Comparison of ENCODE assay signal across 10 cellular contexts in genomic region chr4:11429646-11430045, GRCh38. TPM values are rescaled to one million over a fixed set of nuclear protein-coding genes. Genes with fewer than 3 reads are reported as not detected.
DNase-seq lines count a peak whose midpoint lies in the region; ATAC-seq and TF ChIP-seq lines count a peak whose summit lies in the region.
"Had no signal": no experiment of that assay in that cellular context is flagged by ENCODE, and none has a peak within 500 bp of the region (broad histone marks: within the 10 kb centered on the region; RNA-seq: fewer than 3 reads in every experiment).

No MANE protein-coding gene starts in this region.

- H3K27me3 ChIP-seq in esophagus muscularis mucosa (peaks cover 0 to 28% (median 2%) of the 10 kb centered on the region in 4 donors), parathyroid adenoma (ENCODE audit: control insufficient read depth, insufficient read depth, low read length) (no peaks in the 10 kb centered on the region)

- TF ChIP-seq POLR2A in esophagus muscularis mucosa (IDR thresholded peaks at IDR 0.05; ENCODE audit: low read depth), result no peak

- H3K4me2 ChIP-seq in parathyroid adenoma (ENCODE audit: low read length), result peak overlapping the region; percentile 64

- H2AFZ ChIP-seq in parathyroid adenoma, result no peak overlapping the region

- peak overlapping the region; percentile 75 for H3K9ac ChIP-seq in ES-I3 (ENCODE audit: low read depth, low read length)
- no peak overlapping the region for H3K9ac ChIP-seq in parathyroid adenoma

- POLR2A ChIA-PET in T-cell (lab: Charles Lee), result no interaction called here

- H3K9me3 ChIP-seq in ES-I3 (ENCODE audit: control insufficient read depth, insufficient read depth, low read length), result no peaks in the 10 kb centered on the region
- no peaks in the 10 kb centered on the region for H3K9me3 ChIP-seq in esophagus muscularis mucosa
- H3K9me3 ChIP-seq in parathyroid adenoma (ENCODE audit: control insufficient read depth, low read length), result no peaks in the 10 kb centered on the region

- ATAC-seq in T-cell (replicated peaks in 1 of 4), result no peak
- no peak for ATAC-seq in GM21390 (IDR thresholded peaks at IDR 0.05; ENCODE audit: unreplicated experiment)
- no peak for ATAC-seq in HG02938 (IDR thresholded peaks at IDR 0.05; ENCODE audit: unreplicated experiment)
- ATAC-seq: SK-N-SH treated with all-trans-retinoic acid at 6 μM for 48 hours had no signal

- 44% methylated on average over 10 of the region's 10 CpGs for WGBS in esophagus muscularis mucosa

- no peaks in the 10 kb centered on the region for H3K9me3 Mint-ChIP-seq in T-cell

- H3K27ac ChIP-seq in esophagus muscularis mucosa (replicated peaks in 1 of 4), result peak overlapping the region in 1 of 4 donors; percentile 64
- no peak overlapping the region for H3K27ac ChIP-seq in parathyroid adenoma

- H3K4me1 Mint-ChIP-seq in T-cell, result peaks cover 17 to 25% (median 19%) of the 10 kb centered on the region in 3 donors

- intact Hi-C loops in esophagus muscularis mucosa (cut with DNase I), result loop anchor here (10.0 kb wide), 1 partner anchor 845 kb away; no protein-coding TSS in a partner anchor

- no peaks in the 10 kb centered on the region for H3K79me2 ChIP-seq in parathyroid adenoma

- no peaks in the 10 kb centered on the region for H3K36me3 Mint-ChIP-seq in T-cell

- in situ Hi-C loops in KBM-7 (cut with MboI; ENCODE audit: low pct_unique_long_range_greater_than_20kb, low sequenced_read_pairs), result no loop called here

- TF ChIP-seq CTCF in esophagus muscularis mucosa (IDR thresholded peaks at IDR 0.05) (no peak), parathyroid adenoma (IDR thresholded peaks at IDR 0.05) (no peak)

- H3K27me3 Mint-ChIP-seq in T-cell, result peaks cover 24 to 31% of the 10 kb centered on the region in 2 donors

- peak overlapping the region; percentile 61 to 77 (median 67) for H3K4me3 Mint-ChIP-seq in T-cell
- H3K4me3 Mint-ChIP-seq: HFFc6 had no signal

- H3K36me3 ChIP-seq in ES-I3 (ENCODE audit: insufficient read depth, low read length) (no peaks in the 10 kb centered on the region), esophagus muscularis mucosa (no peaks in the 10 kb centered on the region), parathyroid adenoma (ENCODE audit: control insufficient read depth, insufficient read depth, low read length) (no peaks in the 10 kb centered on the region)

- H3K27ac Mint-ChIP-seq in T-cell, result no peak overlapping the region
- H3K27ac Mint-ChIP-seq: HFFc6 had no signal

- H3K4me3 ChIP-seq in esophagus muscularis mucosa, result peak overlapping the region; percentile 58 to 64 (median 61)
- H3K4me3 ChIP-seq in parathyroid adenoma (ENCODE audit: low read depth, low read length), result peak overlapping the region; percentile 57

- DNase-seq in T-cell, result no peak
- DNase-seq in esophagus muscularis mucosa (ENCODE audit: extremely low spot score), result no peak
- no peak for DNase-seq in KBM-7
- no peak for DNase-seq in AG20443 (ENCODE audit: low spot score)
- DNase-seq: HFFc6 had no signal

- 0 out of 2 replicates have a peak, but pooled peaks cover 3% of the 10 kb centered on the region for H3K4me1 ChIP-seq in ES-I3 (ENCODE audit: insufficient read depth, low read length)
- peaks cover 3 to 32% (median 28%) of the 10 kb centered on the region in 4 donors for H3K4me1 ChIP-seq in esophagus muscularis mucosa
- H3K4me1 ChIP-seq in parathyroid adenoma, result no peaks in the 10 kb centered on the region

- CTCF ChIA-PET in T-cell (lab: Charles Lee), result interaction anchor here in 1 of 2 donors (0.6 kb wide), 1 partner anchor 173 kb away, joined by 4 read pairs; no protein-coding TSS in a partner anchor

- TF ChIP-seq EP300 in esophagus muscularis mucosa (IDR thresholded peaks at IDR 0.05), result no peak

RNA-seq across cellular contexts. Expression of gene HS3ST1, which starts 1.0 kb away (rescaled TPM):
- total RNA-seq in T-cell (under 1 TPM in 2 of 5 donors, not detected in 3; 0.03 to 0.23 TPM), esophagus muscularis mucosa (10 to 100 TPM in 1 of 4 donors, 1 to 10 TPM in 3; 3.1 to 12.5 (median 5.4) TPM)
- total RNA-seq: HFFc6 had no signal
